13 cellular contexts compared by ENCODE assay signal in genomic region chr7:144302578-144303303, GRCh38. TPM values are rescaled to one million over a fixed set of nuclear protein-coding genes. Genes with fewer than 3 reads are reported as not detected.
A peak's percentile ranks its signal among the peaks of the same experiment; 100 is the strongest.
DNase-seq lines count a peak whose midpoint lies in the region; ATAC-seq, FAIRE-seq and TF ChIP-seq lines count a peak whose summit lies in the region.
"Not testable (repeated sequence)": the region's sequence is repeated elsewhere in the genome, so short reads cannot be mapped to it uniquely, and the experiment has no call there.
"Had no signal": no experiment of that assay in that cellular context is flagged by ENCODE, and none has a peak within 500 bp of the region (broad histone marks: within the 10 kb centered on the region; RNA-seq: fewer than 3 reads in every experiment).

No MANE protein-coding gene starts in this region.

- POLR2A ChIA-PET in WTC11 (lab: Charles Lee), result not testable (repeated sequence)

- TF ChIP-seq CTCF in WTC11 (IDR thresholded peaks at IDR 0.05); left lung (IDR thresholded peaks at IDR 0.05); upper lobe of right lung (IDR thresholded peaks at IDR 0.05): not testable (repeated sequence)

- H3K27me3 Mint-ChIP-seq in WTC11 (ENCODE audit: low read depth), result not testable (repeated sequence)

- not testable (repeated sequence) for H3K36me3 ChIP-seq in Karpas-422 (ENCODE audit: insufficient read depth, low read length); left lung; upper lobe of right lung

- H3K27ac ChIP-seq in Karpas-422 (ENCODE audit: low read length); left lung; upper lobe of right lung: not testable (repeated sequence)

- not testable (repeated sequence) for H3K4me1 Mint-ChIP-seq in WTC11

- H3K27ac Mint-ChIP-seq in WTC11, result peak overlapping the region; percentile 44; the same call in 1 of the 2 replicates

- H3K4me3 Mint-ChIP-seq in WTC11, result not testable (repeated sequence)

- not testable (repeated sequence) for H3K9me3 Mint-ChIP-seq in WTC11

- H3K9me3 ChIP-seq in Karpas-422 (ENCODE audit: low read length); left lung; upper lobe of right lung: not testable (repeated sequence)

- intact Hi-C loops in left lung (cut with DNase I); upper lobe of right lung (cut with DNase I): not testable (repeated sequence)

- H3K79me2 ChIP-seq in Karpas-422 (ENCODE audit: low read length), result not testable (repeated sequence)

- peak; percentile 38 for FAIRE-seq in GM12891 (lab: Jason Lieb, UNC)

- not testable (repeated sequence) for H3K4me3 ChIP-seq in Karpas-422 (ENCODE audit: low read length); left lung; upper lobe of right lung

- ATAC-seq in GM21447 (IDR thresholded peaks at IDR 0.05; ENCODE audit: unreplicated experiment) (peak; percentile 37), HG02759 (IDR thresholded peaks at IDR 0.05; ENCODE audit: unreplicated experiment) (peak; percentile 53), esophagus mucosa (peak; percentile 42), left lung (peak; percentile 21), upper lobe of right lung (peak; percentile 5)
- not testable (repeated sequence) for ATAC-seq in WTC11

- not testable (repeated sequence) for H3K9me2 ChIP-seq in Karpas-422 (replicated peaks; ENCODE audit: insufficient read depth, low read length)

- H3K4me1 ChIP-seq in Karpas-422 (ENCODE audit: low read length); left lung; upper lobe of right lung: not testable (repeated sequence)

- not testable (repeated sequence) for H3K27me3 ChIP-seq in Karpas-422 (ENCODE audit: low read length); left lung; upper lobe of right lung

- not testable (repeated sequence) for H3K4me2 ChIP-seq in Karpas-422 (ENCODE audit: low read depth, low read length, poor library complexity, severe bottlenecking)

- not testable (repeated sequence) for TF ChIP-seq POLR2A in GM12891 (IDR thresholded peaks at IDR 0.05; ENCODE audit: low read depth, low read length)

- CTCF ChIA-PET in WTC11 (lab: Charles Lee), result not testable (repeated sequence)

- H4K20me1 ChIP-seq in Karpas-422 (ENCODE audit: insufficient read depth, low read depth, low read length), result not testable (repeated sequence)

- H3K9ac ChIP-seq in Karpas-422 (ENCODE audit: low read length), result not testable (repeated sequence)

- not testable (repeated sequence) for H2AFZ ChIP-seq in Karpas-422 (ENCODE audit: low read length)

- DNase-seq in GM12891 (ENCODE audit: insufficient read length, low spot score); WTC11 (ENCODE audit: low spot score); left lung; upper lobe of right lung: not testable (repeated sequence)
- peak; percentile 19 for DNase-seq in Karpas-422

- not testable (repeated sequence) for H3K36me3 Mint-ChIP-seq in WTC11

RNA-seq across cellular contexts. Expression of gene OR2A1, which starts 9.5 kb away (rescaled TPM):
- 0.39 TPM for polyA plus RNA-seq in GM12891 (2012; ENCODE audit: low read depth, missing spikeins)
- total RNA-seq in Karpas-422 (2014; rRNA removed; shearing (Covaris generic); ENCODE audit: low replicate concordance), result not detected in 2 replicates
- total RNA-seq in WTC11 (2021), result 0.15 to 0.27 TPM in 2 of 3 replicates, not detected in the other
- total RNA-seq in esophagus mucosa, result not detected
- total RNA-seq in left lung, result not detected
- total RNA-seq in upper lobe of right lung, result not detected
- total RNA-seq: B cell; Calu3; CD8-positive, alpha-beta T cell; HFFc6; HT1080 had no signal

RNA-seq across cellular contexts. Expression of gene CTAGE8, which starts 33.7 kb away (rescaled TPM):
- polyA plus RNA-seq in GM12891 (2012; ENCODE audit: low read depth, missing spikeins), result 0.31 TPM
- not detected in 2 replicates for total RNA-seq in Karpas-422 (2014; rRNA removed; shearing (Covaris generic); ENCODE audit: low replicate concordance)
- total RNA-seq in WTC11 (2021), result 5.6 to 8.4 TPM (median 7.9 TPM) in 3 replicates
- 1.8 TPM for total RNA-seq in esophagus mucosa
- total RNA-seq in left lung, result 1 to 10 TPM in 1 of 2 donors, not detected in 1; 3.0 TPM
- 4.9 TPM for total RNA-seq in upper lobe of right lung
- total RNA-seq: HFFc6, HT1080 had no signal

RNA-seq across cellular contexts. Expression of gene OR2A7, which starts 38.1 kb away (rescaled TPM):
- polyA plus RNA-seq in GM12891 (2012; ENCODE audit: low read depth, missing spikeins), result 0.51 TPM
- total RNA-seq in Karpas-422 (2014; rRNA removed; shearing (Covaris generic); ENCODE audit: low replicate concordance), result not detected in 2 replicates
- 6.3 to 9.9 TPM (median 9.4 TPM) in 3 replicates for total RNA-seq in WTC11 (2021)
- 5.7 TPM for total RNA-seq in esophagus mucosa
- 1 to 10 TPM; 5.3 to 5.6 TPM for total RNA-seq in left lung
- total RNA-seq in upper lobe of right lung, result 13.9 TPM
- total RNA-seq: HFFc6, HT1080 had no signal

RNA-seq across cellular contexts. Expression of gene ARHGEF5, which starts 52.5 kb away (rescaled TPM):
- 4.8 TPM for polyA plus RNA-seq in GM12891 (2012; ENCODE audit: low read depth, missing spikeins)
- total RNA-seq in Karpas-422 (2014; rRNA removed; shearing (Covaris generic); ENCODE audit: low replicate concordance), result not detected in 2 replicates
- total RNA-seq in WTC11 (2021), result 80.1 to 115 TPM (median 104 TPM) in 3 replicates
- 47.0 TPM for total RNA-seq in esophagus mucosa
- total RNA-seq in left lung, result 10 to 100 TPM; 23.9 to 32.3 TPM
- total RNA-seq in upper lobe of right lung, result 36.9 TPM
- total RNA-seq: HFFc6 had no signal
